In the genomic region with DNA sequence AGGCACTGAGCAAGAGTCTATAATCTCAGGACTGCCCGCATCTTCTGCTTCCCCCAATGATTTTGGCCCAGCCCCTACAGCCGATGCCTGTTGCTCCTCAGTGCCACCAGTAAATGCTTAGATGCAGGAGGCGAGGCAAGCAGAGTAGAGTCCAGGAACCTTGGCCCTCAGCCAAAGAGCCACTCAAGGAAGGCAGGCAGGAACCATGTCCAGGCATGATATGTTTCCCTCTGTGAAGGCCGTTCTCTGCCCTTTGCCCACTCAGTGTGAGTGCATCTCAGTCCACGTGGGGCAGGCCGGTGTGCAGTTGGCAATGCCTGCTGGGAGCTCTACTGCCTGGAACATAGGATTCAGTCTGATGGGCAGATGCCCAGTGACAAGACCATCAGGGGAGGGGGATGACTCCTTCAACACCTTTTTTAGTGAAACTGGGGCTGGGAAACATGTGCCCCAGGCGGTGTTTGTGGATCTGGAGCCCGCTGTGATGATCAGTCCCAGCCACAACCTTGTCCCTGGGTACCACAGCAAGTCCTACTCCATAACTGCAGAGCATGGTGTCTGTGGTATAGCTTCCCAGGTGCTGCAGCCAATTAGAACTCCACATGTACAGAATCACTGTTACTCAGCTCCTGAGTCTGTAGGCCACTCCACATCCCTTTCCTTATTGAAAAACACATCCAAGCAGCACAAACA, we compare ENCODE assay signal across 1 cellular context.
TF ChIP-seq lines count a peak whose summit lies in the region.

No MANE protein-coding gene starts in this region.

TF ChIP-seq in HEK293, 187 proteins besides CTCF, POLR2A, EP300 and RAD21:
- TF ChIP-seq SCRT1 (tag by site-specific recombination; IDR thresholded peaks at IDR 0.05; ENCODE audit: borderline replicate concordance): peak; percentile 43; the same call in 1 of the 2 replicates
- TF ChIP-seq ZNF76 (tag by site-specific recombination; IDR thresholded peaks at IDR 0.05; ENCODE audit: borderline replicate concordance, low read depth): 0 out of 2 replicates have a peak, but pooled peaks have one; percentile 19
- TF ChIP-seq ZNF571 (tag by site-specific recombination; IDR thresholded peaks at IDR 0.05): no peak
- peak; percentile 86 for TF ChIP-seq SCRT2 (tag by site-specific recombination; IDR thresholded peaks at IDR 0.05)
- TF ChIP-seq ZBTB48 (tag by site-specific recombination; IDR thresholded peaks at IDR 0.05): 0 out of 2 replicates have a peak, but pooled peaks have one; percentile 20
- TF ChIP-seq ZBTB17 (tag by site-specific recombination; IDR thresholded peaks at IDR 0.05): peak; percentile 77
- no peak for TF ChIP-seq ZNF140 (tag by site-specific recombination; IDR thresholded peaks at IDR 0.05)
- no peak for TF ChIP-seq IKZF3 (tag by site-specific recombination; IDR thresholded peaks at IDR 0.05)
- peak; percentile 80 for TF ChIP-seq ZIC2 (tag by site-specific recombination; IDR thresholded peaks at IDR 0.05)
- no peak for TF ChIP-seq PRDM1 (tag by site-specific recombination; IDR thresholded peaks at IDR 0.05)
